ENCODE assay signal across 8 cellular contexts in the genomic region with DNA sequence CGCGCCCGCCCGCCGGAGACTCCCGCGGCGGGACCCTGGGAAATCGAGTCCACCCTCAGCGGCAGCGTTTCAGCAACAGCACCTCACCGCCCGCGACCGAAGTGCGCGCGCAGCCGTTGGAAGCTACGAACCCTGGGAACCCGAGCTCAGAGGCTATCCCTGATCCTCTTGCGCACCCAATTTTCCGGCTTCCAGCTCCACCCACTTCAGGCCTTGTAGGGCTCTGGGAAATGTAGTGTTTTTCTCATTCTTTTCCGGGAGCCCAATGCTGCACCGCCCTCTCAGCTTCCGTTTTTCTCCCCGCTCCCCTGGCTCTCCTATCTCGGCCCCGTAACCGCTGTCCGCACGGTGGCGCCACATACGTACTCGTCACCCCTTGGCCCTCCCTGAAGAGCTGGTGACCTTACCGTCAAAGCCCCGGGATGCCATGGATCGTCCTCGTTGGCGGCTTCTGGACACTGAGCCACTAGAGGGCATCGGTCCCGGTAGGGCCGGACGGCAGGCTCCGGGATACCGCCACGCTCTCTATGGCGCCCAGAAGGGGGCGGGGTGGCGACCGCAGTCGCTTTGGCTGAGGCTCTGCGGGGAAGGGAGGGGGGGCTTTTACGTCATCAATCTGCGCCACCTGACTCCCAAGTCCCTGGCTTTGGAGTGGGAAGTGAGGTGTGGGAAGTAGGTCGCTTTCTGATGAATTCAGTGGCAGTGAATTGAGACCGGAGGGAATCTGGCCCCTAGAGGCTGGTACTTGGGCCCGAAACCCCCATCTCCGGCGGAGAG. TPM values are rescaled to one million over a fixed set of nuclear protein-coding genes. Genes with fewer than 3 reads are reported as not detected.
A peak's percentile ranks its signal among the peaks of the same experiment; 100 is the strongest.
DNase-seq lines count a peak whose midpoint lies in the region; ATAC-seq and TF ChIP-seq lines count a peak whose summit lies in the region.

A gene (plus strand): TSS at position 687 of the 777 bp plus-strand sequence. CDS start 3,948 bp downstream, outside the sequence.
A gene (minus strand): TSS at position 102 of the 777 bp plus-strand sequence. CDS start 225 bp downstream, outside the sequence.

- peak within 1 kb of the TSS; percentile 98 for H3K4me2 ChIP-seq in PC-3 (ENCODE audit: low read length)

- peak; percentile 86 for ATAC-seq in GM21529 (IDR thresholded peaks at IDR 0.05; ENCODE audit: unreplicated experiment)
- peak; percentile 90 for ATAC-seq in PC-3

- CTCF ChIA-PET in PC-3 (lab: Charles Lee), result interaction anchor here (0.5 to 0.8 kb wide), 8 partner anchors 12 to 540 kb away, joined by 3 to 4 read pairs (median 3); no protein-coding TSS in a partner anchor

- peak within 1 kb of the TSS; percentile 90 for H3K27ac ChIP-seq in PC-3 (ENCODE audit: low read length)
- peak within 1 kb of the TSS; percentile 99 to 100 for H3K27ac ChIP-seq in mucosa of rectum (ENCODE audit: low read depth in 2 of 2, low read length in 2 of 2)

- peak within 1 kb of the TSS; percentile 97 for H3K4me3 ChIP-seq in PC-3 (ENCODE audit: low read length)
- H3K4me3 ChIP-seq in epithelial cell of proximal tubule (ENCODE audit: low read depth, low read length), result peak within 1 kb of the TSS; percentile 94
- peak within 1 kb of the TSS; percentile 99 for H3K4me3 ChIP-seq in mucosa of rectum (ENCODE audit: low read length in 2 of 2)

- peaks cover 14% of the 10 kb centered on the region; the same call in 1 of the 2 replicates for H4K20me1 ChIP-seq in PC-3 (ENCODE audit: low read length)

- intact Hi-C loops in PC-3 (cut with micrococcal nuclease), result no loop called here

- H3K36me3 ChIP-seq in PC-3 (ENCODE audit: low read depth, low read length) (peaks cover 23% of the 10 kb centered on the region), mucosa of rectum (ENCODE audit: control insufficient read depth in 2 of 2, insufficient read depth in 2 of 2, low read length in 2 of 2) (peaks cover 13 to 15% of the 10 kb centered on the region in 2 donors)

- TF ChIP-seq CTCF in PC-3 (conservative IDR thresholded peaks at IDR 0.05; ENCODE audit: low read depth, low read length) (peak; percentile 92), epithelial cell of proximal tubule (conservative IDR thresholded peaks at IDR 0.05; ENCODE audit: low read depth, low read length) (peak; percentile 87)

- peak within 1 kb of the TSS; percentile 86 for H2AFZ ChIP-seq in PC-3 (ENCODE audit: low read length)

- H3K9me3 ChIP-seq in PC-3 (ENCODE audit: low read length) (no peaks in the 10 kb centered on the region), mucosa of rectum (ENCODE audit: control insufficient read depth in 2 of 2, low read length in 2 of 2) (no peaks in the 10 kb centered on the region)

- H3K4me1 ChIP-seq in PC-3 (ENCODE audit: insufficient read depth, low read length) (peaks cover 15% of the 10 kb centered on the region), mucosa of rectum (ENCODE audit: control insufficient read depth in 2 of 2, insufficient read depth in 2 of 2, low read length in 2 of 2) (peaks cover 11 to 12% of the 10 kb centered on the region in 2 donors)

- TF ChIP-seq RAD21 in Ishikawa (IDR thresholded peaks at IDR 0.05; ENCODE audit: low read depth), result peak; percentile 13; the same call in 1 of the 2 replicates

- BruUV-seq in PC-3 (replicated peaks; lab: Mats Ljungman, UMichigan), result no TSS peak

- no peaks in the 10 kb centered on the region for H3F3A ChIP-seq in PC-3 (ENCODE audit: low read length, unreplicated experiment)

- DNase-seq in DMS153 (lab: John Stamatoyannopoulos, UW) (peak; percentile 100), PC-3 (peak; percentile 96), epithelial cell of proximal tubule (ENCODE audit: low read depth) (peak; percentile 95)
- DNase-seq in activated T-cell treated with anti-CD3 and anti-CD28 coated beads, Interleukin-2, amount 50 U/mL, for 1 hour, result peak; percentile 95
- peak; percentile 88 to 90 for DNase-seq in stimulated activated CD8-positive, alpha-beta memory T cell treated with anti-CD3 and anti-CD28 coated beads, Interleukin-7, amount 100 ng/mL, for 1 hour (ENCODE audit: low read depth in 2 of 2)

- POLR2A ChIA-PET in PC-3 (lab: Charles Lee; ENCODE audit: unreplicated experiment), result interaction anchor here (0.6 kb wide), 1 partner anchor 203 kb away, joined by 4 read pairs; no protein-coding TSS in a partner anchor

- peaks cover 77% of the 10 kb centered on the region for H3K79me2 ChIP-seq in PC-3 (ENCODE audit: low read length)

- no peak for TF ChIP-seq EP300 in Ishikawa (IDR thresholded peaks at IDR 0.05; ENCODE audit: borderline replicate concordance)

- no peaks in the 10 kb centered on the region for H3K27me3 ChIP-seq in PC-3 (ENCODE audit: low read length)
- no peaks in the 10 kb centered on the region for H3K27me3 ChIP-seq in mucosa of rectum (ENCODE audit: control insufficient read depth in 2 of 2, insufficient read depth in 2 of 2, low read length in 2 of 2)

- no peaks in the 10 kb centered on the region for H3K9me2 ChIP-seq in PC-3 (replicated peaks; ENCODE audit: low read length)

- H3K9ac ChIP-seq in PC-3 (ENCODE audit: low read length) (peak within 1 kb of the TSS; percentile 92), mucosa of rectum (ENCODE audit: low read depth in 1 of 2, low read length in 2 of 2) (peak within 1 kb of the TSS; percentile 94 to 96)

TF ChIP-seq in Ishikawa, 13 proteins besides CTCF, POLR2A, EP300 and RAD21:
- TF ChIP-seq EGR1 (IDR thresholded peaks at IDR 0.05), result peak; percentile 23; the same call in 1 of the 2 replicates
- TF ChIP-seq, protein P1, sequence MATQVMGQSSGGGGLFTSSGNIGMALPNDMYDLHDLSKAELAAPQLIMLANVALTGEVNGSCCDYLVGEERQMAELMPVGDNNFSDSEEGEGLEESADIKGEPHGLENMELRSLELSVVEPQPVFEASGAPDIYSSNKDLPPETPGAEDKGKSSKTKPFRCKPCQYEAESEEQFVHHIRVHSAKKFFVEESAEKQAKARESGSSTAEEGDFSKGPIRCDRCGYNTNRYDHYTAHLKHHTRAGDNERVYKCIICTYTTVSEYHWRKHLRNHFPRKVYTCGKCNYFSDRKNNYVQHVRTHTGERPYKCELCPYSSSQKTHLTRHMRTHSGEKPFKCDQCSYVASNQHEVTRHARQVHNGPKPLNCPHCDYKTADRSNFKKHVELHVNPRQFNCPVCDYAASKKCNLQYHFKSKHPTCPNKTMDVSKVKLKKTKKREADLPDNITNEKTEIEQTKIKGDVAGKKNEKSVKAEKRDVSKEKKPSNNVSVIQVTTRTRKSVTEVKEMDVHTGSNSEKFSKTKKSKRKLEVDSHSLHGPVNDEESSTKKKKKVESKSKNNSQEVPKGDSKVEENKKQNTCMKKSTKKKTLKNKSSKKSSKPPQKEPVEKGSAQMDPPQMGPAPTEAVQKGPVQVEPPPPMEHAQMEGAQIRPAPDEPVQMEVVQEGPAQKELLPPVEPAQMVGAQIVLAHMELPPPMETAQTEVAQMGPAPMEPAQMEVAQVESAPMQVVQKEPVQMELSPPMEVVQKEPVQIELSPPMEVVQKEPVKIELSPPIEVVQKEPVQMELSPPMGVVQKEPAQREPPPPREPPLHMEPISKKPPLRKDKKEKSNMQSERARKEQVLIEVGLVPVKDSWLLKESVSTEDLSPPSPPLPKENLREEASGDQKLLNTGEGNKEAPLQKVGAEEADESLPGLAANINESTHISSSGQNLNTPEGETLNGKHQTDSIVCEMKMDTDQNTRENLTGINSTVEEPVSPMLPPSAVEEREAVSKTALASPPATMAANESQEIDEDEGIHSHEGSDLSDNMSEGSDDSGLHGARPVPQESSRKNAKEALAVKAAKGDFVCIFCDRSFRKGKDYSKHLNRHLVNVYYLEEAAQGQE (IDR thresholded peaks at IDR 0.05; ENCODE audit: low read depth), result no peak
- TF ChIP-seq, protein P2, sequence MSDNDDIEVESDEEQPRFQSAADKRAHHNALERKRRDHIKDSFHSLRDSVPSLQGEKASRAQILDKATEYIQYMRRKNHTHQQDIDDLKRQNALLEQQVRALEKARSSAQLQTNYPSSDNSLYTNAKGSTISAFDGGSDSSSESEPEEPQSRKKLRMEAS (IDR thresholded peaks at IDR 0.05), result no peak; the same call in 1 of the 2 replicates
- TF ChIP-seq ZBTB7A (IDR thresholded peaks at IDR 0.05; ENCODE audit: low read depth), result no peak
- peak; percentile 97 for TF ChIP-seq CREB1 (IDR thresholded peaks at IDR 0.05; ENCODE audit: low read depth)
- no peak for TF ChIP-seq NFIC (IDR thresholded peaks at IDR 0.05)
- TF ChIP-seq TCF12 (IDR thresholded peaks at IDR 0.05; ENCODE audit: low read depth), result peak; percentile 14; the same call in 1 of the 2 replicates
- peak; percentile 83 for TF ChIP-seq TAF1 (IDR thresholded peaks at IDR 0.05; ENCODE audit: low read depth)
- no peak for TF ChIP-seq CEBPB (IDR thresholded peaks at IDR 0.05)
- TF ChIP-seq, protein P3, sequence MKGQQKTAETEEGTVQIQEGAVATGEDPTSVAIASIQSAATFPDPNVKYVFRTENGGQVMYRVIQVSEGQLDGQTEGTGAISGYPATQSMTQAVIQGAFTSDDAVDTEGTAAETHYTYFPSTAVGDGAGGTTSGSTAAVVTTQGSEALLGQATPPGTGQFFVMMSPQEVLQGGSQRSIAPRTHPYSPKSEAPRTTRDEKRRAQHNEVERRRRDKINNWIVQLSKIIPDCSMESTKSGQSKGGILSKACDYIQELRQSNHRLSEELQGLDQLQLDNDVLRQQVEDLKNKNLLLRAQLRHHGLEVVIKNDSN (IDR thresholded peaks at IDR 0.05), result no peak
- TF ChIP-seq TEAD4 (IDR thresholded peaks at IDR 0.05), result peak; percentile 4; the same call in 1 of the 2 replicates
- no peak for TF ChIP-seq FOXM1 (IDR thresholded peaks at IDR 0.05; ENCODE audit: borderline replicate concordance, low read depth)
- peak; percentile 81 for TF ChIP-seq YY1 (IDR thresholded peaks at IDR 0.05; ENCODE audit: low read depth)
TF ChIP-seq in Ishikawa: peak in this region for 6.

RNA-seq across cellular contexts. Expression of the first gene that starts in this region (rescaled TPM):
- 7.9 and 14.9 TPM in 2 replicates for total RNA-seq in PC-3 (2014; rRNA removed)
- total RNA-seq in epithelial cell of proximal tubule, result 8.9 and 11.6 TPM in 2 replicates

RNA-seq across cellular contexts. Expression of the second gene that starts in this region (rescaled TPM):
- total RNA-seq in PC-3 (2014; rRNA removed), result 39.3 and 48.0 TPM in 2 replicates
- 40.5 and 42.8 TPM in 2 replicates for total RNA-seq in epithelial cell of proximal tubule

Comparison
In these comparisons a context has a peak if more than half of its experiments do, and no peak if none do; other contexts are left out.
1. Peak in every context shown above with its lines: DNase-seq, ATAC-seq, H3K4me3 ChIP-seq and H3K27ac ChIP-seq.